ENCODE assay signal across 30 cellular contexts in the genomic region with DNA sequence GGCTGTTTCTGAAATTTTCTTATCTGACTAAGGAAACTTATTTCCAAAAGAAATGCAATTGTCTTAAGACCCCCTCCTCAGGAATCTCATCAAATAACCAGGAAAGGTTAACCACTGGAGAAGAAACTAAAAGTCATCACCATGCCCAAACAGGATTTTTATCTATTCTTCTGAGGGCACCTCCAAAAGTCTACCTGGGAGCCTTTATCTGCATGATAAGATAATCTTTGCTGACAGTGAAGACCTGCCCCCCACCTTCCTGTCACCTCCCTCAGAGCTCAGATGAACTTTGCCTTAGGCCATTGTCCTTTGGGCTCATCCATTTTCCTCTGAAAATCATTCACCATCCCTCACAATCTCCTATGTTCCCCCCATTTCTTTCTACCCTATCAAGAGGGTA.
"Had no signal": no experiment of that assay in that cellular context is flagged by ENCODE, and none has a peak within 500 bp of the region (broad histone marks: within the 10 kb centered on the region; RNA-seq: fewer than 3 reads in every experiment).

No MANE protein-coding gene starts in this region.

- H3K36me3 Mint-ChIP-seq: activated naive CD4-positive, alpha-beta T cell treated with anti-CD3 and anti-CD28 coated beads, Interleukin-2, amount 10 ng/mL, durations not matched to agents 7 days and 5 days; immature natural killer cell; natural killer cell treated with Interleukin-12 subunit alpha and Interleukin-12 subunit beta and Interleukin-15 and Interleukin-18, amount 100 ng/mL, for 72 hours; stimulated activated effector memory CD8-positive, alpha-beta T cell treated with anti-CD3 and anti-CD28 coated beads, Interleukin-12 subunit alpha, Interleukin-12 subunit beta, amount 100 ng/mL, for 72 hours had no signal

- H3K4me3 Mint-ChIP-seq: activated naive CD4-positive, alpha-beta T cell treated with anti-CD3 and anti-CD28 coated beads, Interleukin-2, amount 10 ng/mL, durations not matched to agents 7 days and 5 days; activated T-helper 1 cell treated with anti-CD3 and anti-CD28 coated beads, Interleukin-12 subunit alpha, Interleukin-12 subunit beta, Interleukin-2, Interleukin-4 antibody, amounts not matched to agents 30 ng/mL and 10 ng/mL and 1 ng/mL, durations not matched to agents 14 hours and 24 hours and 36 hours; immature natural killer cell; natural killer cell treated with Interleukin-12 subunit alpha and Interleukin-12 subunit beta and Interleukin-15 and Interleukin-18, amount 100 ng/mL, for 72 hours; stimulated activated effector memory CD8-positive, alpha-beta T cell treated with anti-CD3 and anti-CD28 coated beads, Interleukin-12 subunit alpha, Interleukin-12 subunit beta, amount 100 ng/mL, for 72 hours; stimulated activated naive CD8-positive, alpha-beta T cell treated with anti-CD3 and anti-CD28 coated beads, Interleukin-15, Interleukin-2, amounts not matched to agents 100 ng/mL and 50 ng/mL, for 24 hours; T-helper 1 cell treated with Interleukin-12 subunit alpha and Interleukin-12 subunit beta and Interleukin-4 antibody, amounts not matched to agents 30 μg/mL and 1 μg/mL, for 36 hours had no signal

- H3K27ac ChIP-seq: colonic mucosa, dorsolateral prefrontal cortex, lower lobe of right lung, upper lobe of left lung, WERI-Rb-1 had no signal

- DNase-seq: activated CD4-positive, alpha-beta T cell treated with anti-CD3 and anti-CD28 coated beads for 48 hours; activated CD4-positive, alpha-beta T cell treated with anti-CD3 and anti-CD28 coated beads, Interleukin-2, amount 50 U/mL, for 48 hours; activated CD8-positive, alpha-beta memory T cell treated with anti-CD3 and anti-CD28 coated beads for 24 hours; activated gamma-delta T cell; activated naive CD4-positive, alpha-beta T cell treated with anti-CD3 and anti-CD28 coated beads, Interleukin-2, amount 10 ng/mL, durations not matched to agents 7 days and 5 days; anterior cingulate cortex; cerebellar nuclear complex; colonic mucosa; dorsolateral prefrontal cortex; effector memory CD4-positive, alpha-beta T cell; erythroblast; hypothalamus; immature natural killer cell; lower lobe of right lung; mucosa of descending colon; posterior cingulate gyrus; stimulated activated CD4-positive, alpha-beta T cell treated with anti-CD3 and anti-CD28 coated beads, Interleukin-4, amount 100 ng/mL, for 24 hours; substantia nigra; SW 1271; T1000; WERI-Rb-1 had no signal

- H3K9me3 Mint-ChIP-seq: immature natural killer cell had no signal

- H3K4me3 ChIP-seq: colonic mucosa, dorsolateral prefrontal cortex, gastroesophageal sphincter, lower lobe of right lung, mucosa of descending colon, skin epidermis, upper lobe of left lung had no signal

- ATAC-seq: activated CD4-positive, CD25-positive, alpha-beta regulatory T cell treated with anti-CD3 and anti-CD28 coated beads, Interleukin-2, amount 50 U/mL, for 24 hours; lower lobe of right lung; mucosa of descending colon; natural killer cell treated with Interleukin-12 subunit alpha and Interleukin-12 subunit beta and Interleukin-15 and Interleukin-18, amount 100 ng/mL, for 72 hours; stimulated activated effector memory CD8-positive, alpha-beta T cell treated with anti-CD3 and anti-CD28 coated beads, Interleukin-12 subunit alpha, Interleukin-12 subunit beta, amount 100 ng/mL, for 72 hours had no signal

- H3K27ac Mint-ChIP-seq: activated naive CD4-positive, alpha-beta T cell treated with anti-CD3 and anti-CD28 coated beads, Interleukin-2, amount 10 ng/mL, durations not matched to agents 7 days and 5 days; activated T-helper 1 cell treated with anti-CD3 and anti-CD28 coated beads, Interleukin-12 subunit alpha, Interleukin-12 subunit beta, Interleukin-2, Interleukin-4 antibody, amounts not matched to agents 30 ng/mL and 10 ng/mL and 1 ng/mL, durations not matched to agents 14 hours and 24 hours and 36 hours; immature natural killer cell; natural killer cell treated with Interleukin-12 subunit alpha and Interleukin-12 subunit beta and Interleukin-15 and Interleukin-18, amount 100 ng/mL, for 72 hours; stimulated activated effector memory CD8-positive, alpha-beta T cell treated with anti-CD3 and anti-CD28 coated beads, Interleukin-12 subunit alpha, Interleukin-12 subunit beta, amount 100 ng/mL, for 72 hours; stimulated activated naive CD8-positive, alpha-beta T cell treated with anti-CD3 and anti-CD28 coated beads, Interleukin-15, Interleukin-2, amounts not matched to agents 100 ng/mL and 50 ng/mL, for 24 hours; T-helper 1 cell treated with Interleukin-12 subunit alpha and Interleukin-12 subunit beta and Interleukin-4 antibody, amounts not matched to agents 30 μg/mL and 1 μg/mL, for 36 hours had no signal

- H3K27me3 ChIP-seq: colonic mucosa, gastroesophageal sphincter, upper lobe of left lung had no signal

- H3K36me3 ChIP-seq: colonic mucosa, gastroesophageal sphincter, lower lobe of right lung, upper lobe of left lung, WERI-Rb-1 had no signal
